8 cellular contexts compared by ENCODE assay signal in genomic region chr1:38991638-38992449, GRCh38. TPM values are rescaled to one million over a fixed set of nuclear protein-coding genes. Genes with fewer than 3 reads are reported as not detected.
DNase-seq lines count a peak whose midpoint lies in the region.

No MANE protein-coding gene starts in this region.

- H3K4me1 ChIP-seq in neuron (ENCODE audit: insufficient read depth, low read length) = peaks cover 18% of the 10 kb centered on the region

- H3K4me3 ChIP-seq in neuron (ENCODE audit: low read length) = peak overlapping the region; percentile 95

- peak; percentile 62 for DNase-seq in activated CD8-positive, alpha-beta memory T cell treated with anti-CD3 and anti-CD28 coated beads for 24 hours
- no peak for DNase-seq in activated CD8-positive, alpha-beta memory T cell treated with anti-CD3 and anti-CD28 coated beads, Interleukin-2, amount 50 U/mL, for 4 hours
- peak; percentile 11 for DNase-seq in MV-4-11 (lab: John Stamatoyannopoulos, UW)
- peak; percentile 2 for DNase-seq in activated T-helper 9 cell treated with anti-CD3 and anti-CD28 coated beads, Interleukin-2, amount 50 U/mL, for 16 hours (ENCODE audit: low read depth)
- DNase-seq in germinal center (ENCODE audit: low spot score) = peak; percentile 30
- DNase-seq in T-helper 9 cell = no peak
- no peak for DNase-seq in H4 (ENCODE audit: low spot score)

- peak overlapping the region; percentile 60 for H2AFZ ChIP-seq in neuron (ENCODE audit: low read depth, low read length)

- no peaks in the 10 kb centered on the region for H3K9me3 ChIP-seq in neuron (ENCODE audit: low read length)

- H3K36me3 ChIP-seq in neuron (ENCODE audit: insufficient read depth, low read length) = peaks cover 18% of the 10 kb centered on the region

- no peaks in the 10 kb centered on the region for H3K27me3 ChIP-seq in neuron (ENCODE audit: insufficient read depth, low read length)

RNA-seq across cellular contexts. Expression of gene AKIRIN1, which starts 0.8 kb away (rescaled TPM):
- total RNA-seq in H4 (2014; rRNA removed; shearing (Covaris generic)) = 35.3 and 36.3 TPM in 2 replicates

RNA-seq across cellular contexts. Expression of gene NDUFS5, which starts 34.3 kb away (rescaled TPM):
- total RNA-seq in H4 (2014; rRNA removed; shearing (Covaris generic)) = 850 and 1,035 TPM in 2 replicates

RNA-seq across cellular contexts. Expression of gene RHBDL2, which starts 50.2 kb away (rescaled TPM):
- total RNA-seq in H4 (2014; rRNA removed; shearing (Covaris generic)) = not detected in 2 replicates

Comparison
In these comparisons a context has a peak if more than half of its experiments do, and no peak if none do; other contexts are left out.
1. DNase-seq: peak in activated CD8-positive, alpha-beta memory T cell treated with anti-CD3 and anti-CD28 coated beads for 24 hours (single experiment), MV-4-11 (single experiment), activated T-helper 9 cell treated with anti-CD3 and anti-CD28 coated beads, Interleukin-2, amount 50 U/mL, for 16 hours (single experiment) and germinal center (single experiment); none in activated CD8-positive, alpha-beta memory T cell treated with anti-CD3 and anti-CD28 coated beads, Interleukin-2, amount 50 U/mL, for 4 hours (single experiment), T-helper 9 cell (single experiment) and H4 (single experiment).